1 cellular context compared by ENCODE assay signal in genomic region chr19:13732337-13732736, GRCh38.
TF ChIP-seq lines count a peak whose summit lies in the region.

No MANE protein-coding gene starts in this region.

TF ChIP-seq in H1, 55 proteins besides CTCF, POLR2A, EP300 and RAD21:
- no peak for TF ChIP-seq CBX8 (IDR thresholded peaks at IDR 0.05; ENCODE audit: borderline replicate concordance, low read depth, low read length)
- no peak for TF ChIP-seq SRF (IDR thresholded peaks at IDR 0.05; ENCODE audit: low read depth, low read length)
- no peak for TF ChIP-seq KDM5A (IDR thresholded peaks at IDR 0.05; ENCODE audit: low read length)
